In the genomic region with DNA sequence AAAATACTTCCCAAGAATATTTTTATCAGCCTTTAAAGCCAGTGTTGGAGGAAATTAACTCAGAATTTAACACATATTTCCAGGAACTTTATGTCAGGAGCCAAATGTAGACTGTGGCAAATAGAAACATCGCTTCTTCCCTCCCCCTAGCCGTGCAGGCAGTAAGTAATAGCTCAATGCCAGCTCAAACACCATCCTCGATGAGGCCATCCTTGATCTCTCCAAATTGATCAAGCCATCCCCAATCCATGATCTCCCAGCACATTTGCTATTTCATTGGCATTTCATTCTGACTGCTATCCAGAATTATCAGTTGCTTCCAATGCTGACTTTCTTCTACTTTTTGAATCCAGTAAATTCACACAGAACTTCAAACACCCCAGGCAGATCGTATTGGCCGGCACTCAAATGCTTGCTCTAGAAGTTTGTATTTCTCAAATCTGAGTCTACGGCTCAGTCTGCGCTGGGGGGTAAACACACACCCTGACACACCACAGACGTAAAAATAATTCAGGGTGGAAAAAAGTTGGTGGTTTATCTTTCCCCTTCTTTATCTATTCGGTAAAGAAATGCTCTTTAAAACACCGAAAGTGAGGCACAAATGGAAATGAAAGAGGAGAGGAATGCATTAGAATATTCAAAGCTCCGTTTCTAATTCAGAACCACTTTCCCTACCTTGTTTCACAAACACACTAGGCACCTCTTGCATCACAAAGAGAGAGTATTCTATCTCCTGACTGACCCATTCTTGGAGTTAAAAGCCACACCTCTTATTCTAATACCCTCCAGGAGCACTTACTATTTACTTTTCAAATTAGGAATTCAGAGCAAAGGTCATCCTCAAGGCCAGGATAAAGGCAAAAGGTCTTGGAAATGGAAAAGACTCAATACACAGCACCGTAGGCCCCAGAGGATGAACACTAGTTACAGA, we compare ENCODE assay signal across 8 cellular contexts. TPM values are rescaled to one million over a fixed set of nuclear protein-coding genes. Genes with fewer than 3 reads are reported as not detected.
DNase-seq lines count a peak whose midpoint lies in the region; ATAC-seq and TF ChIP-seq lines count a peak whose summit lies in the region.

No MANE protein-coding gene starts in this region.

- peak; percentile 33 for ATAC-seq in HG02852 (IDR thresholded peaks at IDR 0.05; ENCODE audit: unreplicated experiment)

- BruUV-seq in OCI-LY7 (replicated peaks; lab: Mats Ljungman, UMichigan) = TSS peak; percentile 70

- peaks cover 34% of the 10 kb centered on the region for H3K36me3 ChIP-seq in OCI-LY7 (ENCODE audit: insufficient read depth, low read length)
- no peaks in the 10 kb centered on the region for H3K36me3 ChIP-seq in mucosa of rectum (ENCODE audit: control insufficient read depth in 2 of 2, insufficient read depth in 2 of 2, low read length in 2 of 2)

- peak overlapping the region; percentile 17 to 91 for H3K9ac ChIP-seq in mucosa of rectum (ENCODE audit: low read depth in 1 of 2, low read length in 2 of 2)

- peak overlapping the region; percentile 100 for H3K4me3 Mint-ChIP-seq in activated CD4-positive, alpha-beta T cell treated with anti-CD3 and anti-CD28 coated beads, Interleukin-2, amount 10 ng/mL, durations not matched to agents 7 days and 5 days

- TF ChIP-seq CTCF in OCI-LY7 (conservative IDR thresholded peaks at IDR 0.05; ENCODE audit: low read length) = no peak
- TF ChIP-seq CTCF in dorsolateral prefrontal cortex (IDR thresholded peaks at IDR 0.05 in 54 of 56, conservative IDR thresholded peaks at IDR 0.05 in 2 of 56; ENCODE audit: low read depth in 1 of 56, partially characterized antibody in 56 of 56) = no peak

- peaks cover 18% of the 10 kb centered on the region for H3K36me3 Mint-ChIP-seq in activated CD4-positive, alpha-beta T cell treated with anti-CD3 and anti-CD28 coated beads, Interleukin-2, amount 10 ng/mL, durations not matched to agents 7 days and 5 days (ENCODE audit: low read depth)

- peak overlapping the region; percentile 100 for H3K4me2 ChIP-seq in OCI-LY7 (ENCODE audit: low read length)

- POLR2A ChIA-PET in activated CD4-positive, alpha-beta T cell treated with anti-CD3 and anti-CD28 coated beads, Interleukin-2, amount 10 ng/mL, durations not matched to agents 7 days and 5 days (lab: Charles Lee) = no interaction called here
- POLR2A ChIA-PET in OCI-LY7 (lab: Charles Lee) = interaction anchor here (0.6 to 1.2 kb wide), 3 partner anchors 12 to 120 kb away, joined by 3 to 5 read pairs (median 3); no protein-coding TSS in a partner anchor

- H3K27me3 Mint-ChIP-seq in activated CD4-positive, alpha-beta T cell treated with anti-CD3 and anti-CD28 coated beads, Interleukin-2, amount 10 ng/mL, durations not matched to agents 7 days and 5 days = no peaks in the 10 kb centered on the region

- H3K4me1 ChIP-seq in OCI-LY7 (ENCODE audit: insufficient read depth, low read length, poor library complexity, severe bottlenecking) (peaks cover 18% of the 10 kb centered on the region), mucosa of rectum (ENCODE audit: control insufficient read depth in 2 of 2, insufficient read depth in 2 of 2, low read length in 2 of 2) (peaks cover 8 to 10% of the 10 kb centered on the region in 2 donors)

- peaks cover 54% of the 10 kb centered on the region for H3K4me1 Mint-ChIP-seq in activated CD4-positive, alpha-beta T cell treated with anti-CD3 and anti-CD28 coated beads, Interleukin-2, amount 10 ng/mL, durations not matched to agents 7 days and 5 days

- no peaks in the 10 kb centered on the region; the same call in 1 of the 2 replicates for H3K9me2 ChIP-seq in OCI-LY7 (ENCODE audit: insufficient read depth, low read length)

- CTCF ChIA-PET in activated CD4-positive, alpha-beta T cell treated with anti-CD3 and anti-CD28 coated beads, Interleukin-2, amount 10 ng/mL, durations not matched to agents 7 days and 5 days (lab: Charles Lee) = no interaction called here
- CTCF ChIA-PET in OCI-LY7 (lab: Charles Lee; ENCODE audit: unreplicated experiment) = no interaction called here

- no peaks in the 10 kb centered on the region for H3K9me3 ChIP-seq in OCI-LY7 (ENCODE audit: low read length)
- no peaks in the 10 kb centered on the region for H3K9me3 ChIP-seq in mucosa of rectum (ENCODE audit: control insufficient read depth in 2 of 2, low read length in 2 of 2)

- H4K20me1 ChIP-seq in OCI-LY7 (ENCODE audit: insufficient read depth, low read length) = peaks cover 49% of the 10 kb centered on the region

- peaks cover 59% of the 10 kb centered on the region for H3K79me2 ChIP-seq in OCI-LY7 (ENCODE audit: insufficient read depth, low read depth, low read length)

- intact Hi-C loops in OCI-LY7 (cut with micrococcal nuclease; ENCODE audit: unreplicated experiment) = loop anchor here (5.0 to 10.0 kb wide), 3 partner anchors 56 to 749 kb away; partner anchors contain the start of genes POU4F1 and RBM26
- intact Hi-C loops in dorsolateral prefrontal cortex (cut with DNase I) = loop anchor here in 1 of 2 donors (10.0 kb wide), 1 partner anchor 523 kb away; no protein-coding TSS in a partner anchor

- H3K27ac Mint-ChIP-seq in activated CD4-positive, alpha-beta T cell treated with anti-CD3 and anti-CD28 coated beads, Interleukin-2, amount 10 ng/mL, durations not matched to agents 7 days and 5 days = peak overlapping the region; percentile 99

- H2AFZ ChIP-seq in OCI-LY7 (ENCODE audit: low read length) = peak overlapping the region; percentile 93; the same call in 1 of the 2 replicates

- H3K27me3 ChIP-seq in dorsolateral prefrontal cortex = no peaks in the 10 kb centered on the region
- no peaks in the 10 kb centered on the region for H3K27me3 ChIP-seq in mucosa of rectum (ENCODE audit: control insufficient read depth in 2 of 2, insufficient read depth in 2 of 2, low read length in 2 of 2)

- peak overlapping the region; percentile 93 for H3K4me3 ChIP-seq in OCI-LY7 (ENCODE audit: low read depth, low read length, poor library complexity, severe bottlenecking)
- peak overlapping the region; percentile 68 to 99 (median 90) for H3K4me3 ChIP-seq in dorsolateral prefrontal cortex
- peak overlapping the region; percentile 91 to 97 for H3K4me3 ChIP-seq in mucosa of rectum (ENCODE audit: low read length in 2 of 2)

- H3K9me3 Mint-ChIP-seq in activated CD4-positive, alpha-beta T cell treated with anti-CD3 and anti-CD28 coated beads, Interleukin-2, amount 10 ng/mL, durations not matched to agents 7 days and 5 days = no peaks in the 10 kb centered on the region

- no peak for DNase-seq in activated CD4-positive, alpha-beta T cell treated with anti-CD3 and anti-CD28 coated beads, Interleukin-2, amount 10 ng/mL, durations not matched to agents 7 days and 5 days
- no peak for DNase-seq in activated CD4-positive, alpha-beta T cell treated with anti-CD3 and anti-CD28 coated beads for 48 hours
- peak; percentile 14 for DNase-seq in OCI-LY7 (ENCODE audit: low spot score)
- no peak for DNase-seq in dorsolateral prefrontal cortex
- no peak for DNase-seq in NCI-H2171 treated with DMSO at 0.1 percent for 48 hours (lab: John Stamatoyannopoulos, UW)
- no peak for DNase-seq in effector CD8-positive, alpha-beta T cell (lab: John Stamatoyannopoulos, UW)

- H3K27ac ChIP-seq in OCI-LY7 (ENCODE audit: low read depth, low read length, poor library complexity, severe bottlenecking) = peak overlapping the region; percentile 75
- peak overlapping the region in 24 of 59 donors; percentile 35 to 86 (median 68) for H3K27ac ChIP-seq in dorsolateral prefrontal cortex
- peak overlapping the region in 1 of 2 donors; percentile 77 for H3K27ac ChIP-seq in mucosa of rectum (ENCODE audit: low read depth in 2 of 2, low read length in 2 of 2)

RNA-seq across cellular contexts. Expression of gene OBI1, which starts 1.0 kb away (rescaled TPM):
- 10 to 100 TPM; 19.9 to 22.2 TPM for total RNA-seq in activated CD4-positive, alpha-beta T cell treated with anti-CD3 and anti-CD28 coated beads, Interleukin-2, amount 10 ng/mL, durations not matched to agents 7 days and 5 days
- total RNA-seq in OCI-LY7 (2014; rRNA removed; shearing (Covaris generic)) = 17.9 and 18.0 TPM in 2 replicates
- total RNA-seq in OCI-LY7 (2022) (17.0 and 18.3 TPM in 2 replicates), dorsolateral prefrontal cortex (10 to 100 TPM in 113 of 120 experiments, 1 to 10 TPM in 7; 6.2 to 20.5 (median 14.8) TPM)

RNA-seq across cellular contexts. Expression of gene POU4F1, which starts 54.6 kb away (rescaled TPM):
- total RNA-seq in activated CD4-positive, alpha-beta T cell treated with anti-CD3 and anti-CD28 coated beads, Interleukin-2, amount 10 ng/mL, durations not matched to agents 7 days and 5 days = under 1 TPM; 0.17 to 0.20 TPM
- total RNA-seq in OCI-LY7 (2014; rRNA removed; shearing (Covaris generic)) = 6.9 and 7.3 TPM in 2 replicates
- total RNA-seq in OCI-LY7 (2022) (4.5 and 4.6 TPM in 2 replicates), dorsolateral prefrontal cortex (under 1 TPM in 47 of 120 experiments, not detected in 73; 0.09 to 0.34 (median 0.15) TPM)

Comparison
In these comparisons a context has a peak if more than half of its experiments do, and no peak if none do; other contexts are left out.
1. RNA of gene POU4F1, which starts 54.6 kb away (total RNA-seq): 4.5 to 7.3 TPM in OCI-LY7; 0.17 to 0.20 TPM in activated CD4-positive, alpha-beta T cell treated with anti-CD3 and anti-CD28 coated beads, Interleukin-2, amount 10 ng/mL, durations not matched to agents 7 days and 5 days and 0.09 to 0.34 TPM in dorsolateral prefrontal cortex; every median in the first group is over 4 times any median in the second.
2. Peak in every context shown above with its lines, with median percentiles within 50 percentile points of each other: H3K4me3 ChIP-seq.